In genomic region chr20:5072756-5073153, GRCh38 we compare ENCODE assay signal across 14 cellular contexts. TPM values are rescaled to one million over a fixed set of nuclear protein-coding genes. Genes with fewer than 3 reads are reported as not detected.
A peak's percentile ranks its signal among the peaks of the same experiment; 100 is the strongest.
DNase-seq lines count a peak whose midpoint lies in the region; ATAC-seq and TF ChIP-seq lines count a peak whose summit lies in the region.
"Had no signal": no experiment of that assay in that cellular context is flagged by ENCODE, and none has a peak within 500 bp of the region (broad histone marks: within the 10 kb centered on the region; RNA-seq: fewer than 3 reads in every experiment).

No MANE protein-coding gene starts in this region.

- H3K9me3 ChIP-seq in left ventricle myocardium inferior (replicated peaks) (no peaks in the 10 kb centered on the region), muscle layer of duodenum (ENCODE audit: control insufficient read depth in 1 of 2, low read length in 2 of 2) (no peaks in the 10 kb centered on the region), upper lobe of right lung (no peaks in the 10 kb centered on the region)
- H3K9me3 ChIP-seq: uterus had no signal

- H3K4me3 ChIP-seq in left ventricle myocardium inferior (no peak overlapping the region), muscle layer of duodenum (ENCODE audit: low read depth in 1 of 2, low read length in 2 of 2) (no peak overlapping the region), upper lobe of right lung (no peak overlapping the region), GM23338 (no peak overlapping the region)
- H3K4me3 ChIP-seq: uterus had no signal

- no peak for DNase-seq in left ventricle myocardium inferior
- DNase-seq in Right ventricle myocardium superior, result no peak
- DNase-seq in effector memory CD8-positive, alpha-beta T cell, result no peak
- DNase-seq in upper lobe of right lung, result no peak
- no peak for DNase-seq in NCI-H2107 treated with DMSO at 0.1 percent for 48 hours (lab: John Stamatoyannopoulos, UW; ENCODE audit: unreplicated experiment)
- DNase-seq in GM23338 (ENCODE audit: low spot score), result no peak
- DNase-seq: cortex of kidney, DND-41, foreskin melanocyte had no signal

- H3K36me3 Mint-ChIP-seq in effector memory CD8-positive, alpha-beta T cell (ENCODE audit: insufficient read depth), result no peaks in the 10 kb centered on the region
- H3K36me3 Mint-ChIP-seq in GM23338 (ENCODE audit: low read depth), result no peaks in the 10 kb centered on the region
- H3K36me3 Mint-ChIP-seq: activated naive CD8-positive, alpha-beta T cell; WTC11 had no signal

- no peaks in the 10 kb centered on the region for H3K27me3 Mint-ChIP-seq in effector memory CD8-positive, alpha-beta T cell
- H3K27me3 Mint-ChIP-seq in GM23338 (ENCODE audit: insufficient read depth, low read depth, poor library complexity), result no peaks in the 10 kb centered on the region
- H3K27me3 Mint-ChIP-seq: activated naive CD8-positive, alpha-beta T cell had no signal

- no peaks in the 10 kb centered on the region for H4K20me1 ChIP-seq in GM23338 (replicated peaks; ENCODE audit: insufficient read depth)

- H3K4me1 ChIP-seq in left ventricle myocardium inferior (peaks cover 15% of the 10 kb centered on the region), muscle layer of duodenum (ENCODE audit: control insufficient read depth in 1 of 2, insufficient read depth in 2 of 2, low read length in 2 of 2) (peaks cover 4 to 12% of the 10 kb centered on the region in 2 donors), upper lobe of right lung (peaks cover 17% of the 10 kb centered on the region), GM23338 (ENCODE audit: insufficient read depth) (no peaks in the 10 kb centered on the region)
- H3K4me1 ChIP-seq: uterus had no signal

- H3K4me1 Mint-ChIP-seq in effector memory CD8-positive, alpha-beta T cell (ENCODE audit: low read depth in 2 of 2), result peaks cover 6 to 12% of the 10 kb centered on the region in 2 donors
- H3K4me1 Mint-ChIP-seq in GM23338, result peaks cover 11% of the 10 kb centered on the region

- no peaks in the 10 kb centered on the region for H3K9me3 Mint-ChIP-seq in effector memory CD8-positive, alpha-beta T cell
- H3K9me3 Mint-ChIP-seq in GM23338, result no peaks in the 10 kb centered on the region
- H3K9me3 Mint-ChIP-seq: WTC11 had no signal

- no peaks in the 10 kb centered on the region for H3K79me2 ChIP-seq in GM23338 (replicated peaks; ENCODE audit: insufficient read depth)

- TF ChIP-seq CTCF in left ventricle myocardium inferior (IDR thresholded peaks at IDR 0.05; ENCODE audit: borderline replicate concordance) (no peak), upper lobe of right lung (IDR thresholded peaks at IDR 0.05) (no peak), GM23338 (conservative IDR thresholded peaks at IDR 0.05; ENCODE audit: low read depth in 2 of 2) (no peak)

- no peak overlapping the region for H3K4me3 Mint-ChIP-seq in effector memory CD8-positive, alpha-beta T cell
- no peak overlapping the region for H3K4me3 Mint-ChIP-seq in GM23338
- H3K4me3 Mint-ChIP-seq: activated naive CD8-positive, alpha-beta T cell; WTC11 had no signal

- H3K27ac ChIP-seq in left ventricle myocardium inferior (replicated peaks) (peak overlapping the region; percentile 68), muscle layer of duodenum (ENCODE audit: low read length) (peak overlapping the region; percentile 49), upper lobe of right lung (peak overlapping the region; percentile 43), GM23338 (ENCODE audit: low read depth) (no peak overlapping the region)
- H3K27ac ChIP-seq: uterus had no signal

- ATAC-seq in Right ventricle myocardium superior (ENCODE audit: poor library complexity) (no peak), upper lobe of right lung (no peak), HG03457 (IDR thresholded peaks at IDR 0.05; ENCODE audit: unreplicated experiment) (no peak), GM23338 (no peak)
- no peak for ATAC-seq in effector memory CD8-positive, alpha-beta T cell (replicated peaks)
- ATAC-seq: WTC11 had no signal

- intact Hi-C loops in left ventricle myocardium inferior (cut with micrococcal nuclease) (no loop called here), Right ventricle myocardium superior (cut with DNase I) (no loop called here), upper lobe of right lung (cut with DNase I) (no loop called here)

- H3K9me2 ChIP-seq in GM23338 (ENCODE audit: insufficient read depth), result no peaks in the 10 kb centered on the region

- H2AFZ ChIP-seq in GM23338, result no peak overlapping the region

- H3K27ac Mint-ChIP-seq in effector memory CD8-positive, alpha-beta T cell, result peak overlapping the region; percentile 66 to 67
- H3K27ac Mint-ChIP-seq in GM23338, result no peak overlapping the region
- H3K27ac Mint-ChIP-seq: activated naive CD8-positive, alpha-beta T cell; WTC11 had no signal

- H3K4me2 ChIP-seq in GM23338, result no peak overlapping the region

- no peaks in the 10 kb centered on the region for H3F3A ChIP-seq in GM23338 (replicated peaks; ENCODE audit: low read depth)

- H3K36me3 ChIP-seq in left ventricle myocardium inferior, result no peaks in the 10 kb centered on the region
- no peaks in the 10 kb centered on the region for H3K36me3 ChIP-seq in muscle layer of duodenum (ENCODE audit: control insufficient read depth in 1 of 2, insufficient read depth in 2 of 2, low read length in 2 of 2)
- no peaks in the 10 kb centered on the region for H3K36me3 ChIP-seq in upper lobe of right lung
- no peaks in the 10 kb centered on the region for H3K36me3 ChIP-seq in GM23338 (ENCODE audit: insufficient read depth)
- H3K36me3 ChIP-seq: uterus had no signal

- H3K27me3 ChIP-seq in left ventricle myocardium inferior (ENCODE audit: low read depth) (no peaks in the 10 kb centered on the region), muscle layer of duodenum (ENCODE audit: low read depth, low read length) (no peaks in the 10 kb centered on the region), upper lobe of right lung (no peaks in the 10 kb centered on the region), GM23338 (ENCODE audit: insufficient read depth) (no peaks in the 10 kb centered on the region)
- H3K27me3 ChIP-seq: uterus had no signal

RNA-seq across cellular contexts. Expression of gene TMEM230, which starts 40.1 kb away (rescaled TPM):
- total RNA-seq in left ventricle myocardium inferior, result 83.0 TPM
- 82.7 TPM for total RNA-seq in Right ventricle myocardium superior
- total RNA-seq in upper lobe of right lung, result 105 TPM
- total RNA-seq in GM23338 (2014; rRNA removed; shearing (Covaris generic)), result 93.4 and 102 TPM in 2 replicates
- polyA plus RNA-seq in GM23338 (2016; fragmentation: Nextera tagmentation; extraction: Ambion mirVana), result 110 and 113 TPM in 2 replicates

RNA-seq across cellular contexts. Expression of gene PCNA, which starts 47.0 kb away (rescaled TPM):
- total RNA-seq in left ventricle myocardium inferior, result 28.0 TPM
- 26.4 TPM for total RNA-seq in Right ventricle myocardium superior
- total RNA-seq in upper lobe of right lung, result 44.3 TPM
- 413 and 428 TPM in 2 replicates for total RNA-seq in GM23338 (2014; rRNA removed; shearing (Covaris generic))
- 349 and 353 TPM in 2 replicates for polyA plus RNA-seq in GM23338 (2016; fragmentation: Nextera tagmentation; extraction: Ambion mirVana)

RNA-seq across cellular contexts. Expression of gene CDS2, which starts 54.1 kb away (rescaled TPM):
- total RNA-seq in left ventricle myocardium inferior (79.0 TPM), Right ventricle myocardium superior (61.9 TPM), upper lobe of right lung (65.0 TPM)
- total RNA-seq in GM23338 (2014; rRNA removed; shearing (Covaris generic)), result 40.1 and 40.8 TPM in 2 replicates
- 16.8 and 17.5 TPM in 2 replicates for polyA plus RNA-seq in GM23338 (2016; fragmentation: Nextera tagmentation; extraction: Ambion mirVana)
